In genomic region chr1:11680270-11681070, GRCh38 we compare ENCODE assay signal across 8 cellular contexts. TPM values are rescaled to one million over a fixed set of nuclear protein-coding genes. Genes with fewer than 3 reads are reported as not detected.
A peak's percentile ranks its signal among the peaks of the same experiment; 100 is the strongest.
DNase-seq lines count a peak whose midpoint lies in the region; ATAC-seq and TF ChIP-seq lines count a peak whose summit lies in the region.

No MANE protein-coding gene starts in this region.

- H3K79me2 ChIP-seq in OCI-LY7 (ENCODE audit: insufficient read depth, low read depth, low read length): no peaks in the 10 kb centered on the region

- peak overlapping the region; percentile 96; the same call in 1 of the 2 replicates for H2AFZ ChIP-seq in OCI-LY7 (ENCODE audit: low read length)

- ATAC-seq in HG02588 (IDR thresholded peaks at IDR 0.05; ENCODE audit: unreplicated experiment): peak; percentile 26
- ATAC-seq in effector memory CD8-positive, alpha-beta T cell (replicated peaks): peak; percentile 3
- ATAC-seq in naive B cell (ENCODE audit: low read depth in 2 of 2): peak; percentile 6 to 9

- no peaks in the 10 kb centered on the region for H3K9me3 Mint-ChIP-seq in effector memory CD8-positive, alpha-beta T cell
- no peaks in the 10 kb centered on the region for H3K9me3 Mint-ChIP-seq in naive B cell

- DNase-seq in NCI-H748 (lab: John Stamatoyannopoulos, UW; ENCODE audit: unreplicated experiment): peak; percentile 59
- DNase-seq in NCI-H748 treated with DMSO at 0.1 percent for 48 hours (lab: John Stamatoyannopoulos, UW): no peak
- DNase-seq in OCI-LY7 (ENCODE audit: low spot score): peak; percentile 19
- DNase-seq in effector memory CD8-positive, alpha-beta T cell: no peak
- no peak for DNase-seq in naive B cell
- DNase-seq in NCI-H2081 treated with DMSO at 0.1 percent for 48 hours (lab: John Stamatoyannopoulos, UW): no peak
- no peak for DNase-seq in germinal center (ENCODE audit: low spot score)

- POLR2A ChIA-PET in OCI-LY7 (lab: Charles Lee): interaction anchor here (0.6 to 2.2 kb wide), 3 partner anchors 27 to 360 kb away, joined by 4 to 16 read pairs (median 6); partner anchors contain the start of gene FBXO2

- TF ChIP-seq CTCF in OCI-LY7 (conservative IDR thresholded peaks at IDR 0.05; ENCODE audit: low read length): no peak

- no peaks in the 10 kb centered on the region for H3K9me3 ChIP-seq in OCI-LY7 (ENCODE audit: low read length)

- H3K36me3 ChIP-seq in OCI-LY7 (ENCODE audit: insufficient read depth, low read length): peaks cover 25% of the 10 kb centered on the region; the same call in 1 of the 2 replicates

- H3K27ac ChIP-seq in OCI-LY7 (ENCODE audit: low read depth, low read length, poor library complexity, severe bottlenecking): peak overlapping the region; percentile 95

- H4K20me1 ChIP-seq in OCI-LY7 (ENCODE audit: insufficient read depth, low read length): no peaks in the 10 kb centered on the region

- H3K4me3 Mint-ChIP-seq in effector memory CD8-positive, alpha-beta T cell: peak overlapping the region; percentile 82 to 86
- H3K4me3 Mint-ChIP-seq in naive B cell: peak overlapping the region; percentile 85 to 98 (median 92)

- peaks cover 4% of the 10 kb centered on the region for H3K36me3 Mint-ChIP-seq in effector memory CD8-positive, alpha-beta T cell (ENCODE audit: insufficient read depth)
- H3K36me3 Mint-ChIP-seq in naive B cell: no peaks in the 10 kb centered on the region

- H3K4me1 ChIP-seq in OCI-LY7 (ENCODE audit: insufficient read depth, low read length, poor library complexity, severe bottlenecking): peaks cover 27% of the 10 kb centered on the region

- CTCF ChIA-PET in OCI-LY7 (lab: Charles Lee; ENCODE audit: unreplicated experiment): no interaction called here

- H3K9me2 ChIP-seq in OCI-LY7 (ENCODE audit: insufficient read depth, low read length): no peaks in the 10 kb centered on the region

- BruUV-seq in OCI-LY7 (replicated peaks; lab: Mats Ljungman, UMichigan): no TSS peak

- peak overlapping the region; percentile 96 for H3K4me2 ChIP-seq in OCI-LY7 (ENCODE audit: low read length)

- peak overlapping the region in 1 of 2 donors; percentile 76 for H3K27ac Mint-ChIP-seq in effector memory CD8-positive, alpha-beta T cell
- H3K27ac Mint-ChIP-seq in naive B cell: peak overlapping the region in 2 of 6 donors; percentile 47

- intact Hi-C loops in OCI-LY7 (cut with micrococcal nuclease; ENCODE audit: unreplicated experiment): loop anchor here (5.0 kb wide), 1 partner anchor 37 kb away; no protein-coding TSS in a partner anchor

- H3K27me3 Mint-ChIP-seq in effector memory CD8-positive, alpha-beta T cell: peaks cover 0 to 14% of the 10 kb centered on the region in 2 donors
- no peaks in the 10 kb centered on the region for H3K27me3 Mint-ChIP-seq in naive B cell

- H3K4me3 ChIP-seq in OCI-LY7 (ENCODE audit: low read depth, low read length, poor library complexity, severe bottlenecking): peak overlapping the region; percentile 86

- peaks cover 6% of the 10 kb centered on the region in 2 donors for H3K4me1 Mint-ChIP-seq in effector memory CD8-positive, alpha-beta T cell (ENCODE audit: low read depth in 2 of 2)
- H3K4me1 Mint-ChIP-seq in naive B cell: peaks cover 13 to 33% (median 27%) of the 10 kb centered on the region in 3 donors

RNA-seq across cellular contexts. Expression of gene MAD2L2, which starts 0.5 kb away (rescaled TPM):
- total RNA-seq in OCI-LY7 (2014; rRNA removed; shearing (Covaris generic)): 121 and 144 TPM in 2 replicates
- total RNA-seq in OCI-LY7 (2022): 89.7 and 97.8 TPM in 2 replicates
- polyA plus RNA-seq in naive B cell (ENCODE audit: low read depth in 6 of 6): 10 to 100 TPM; 43.6 to 75.4 (median 56.2) TPM

RNA-seq across cellular contexts. Expression of gene DRAXIN, which starts 11.0 kb away (rescaled TPM):
- total RNA-seq in OCI-LY7 (2014; rRNA removed; shearing (Covaris generic)): 0.05 and 0.19 TPM in 2 replicates
- 0.11 and 0.15 TPM in 2 replicates for total RNA-seq in OCI-LY7 (2022)
- under 1 TPM in 5 of 6 donors, not detected in 1; 0.04 to 0.09 (median 0.09) TPM for polyA plus RNA-seq in naive B cell (ENCODE audit: low read depth in 6 of 6)

RNA-seq across cellular contexts. Expression of gene FBXO6, which starts 16.5 kb away (rescaled TPM):
- 0.38 and 0.57 TPM in 2 replicates for total RNA-seq in OCI-LY7 (2014; rRNA removed; shearing (Covaris generic))
- total RNA-seq in OCI-LY7 (2022): 1.4 and 1.7 TPM in 2 replicates
- polyA plus RNA-seq in naive B cell (ENCODE audit: low read depth in 6 of 6): 10 to 100 TPM; 14.1 to 28.6 (median 17.8) TPM

RNA-seq across cellular contexts. Expression of gene FBXO44, which starts 25.8 kb away (rescaled TPM):
- total RNA-seq in OCI-LY7 (2014; rRNA removed; shearing (Covaris generic)): 11.4 and 16.2 TPM in 2 replicates
- 16.4 and 20.8 TPM in 2 replicates for total RNA-seq in OCI-LY7 (2022)
- polyA plus RNA-seq in naive B cell (ENCODE audit: low read depth in 6 of 6): 10 to 100 TPM in 4 of 6 donors, 1 to 10 TPM in 2; 7.0 to 15.2 (median 11.2) TPM

RNA-seq across cellular contexts. Expression of gene FBXO2, which starts 26.2 kb away (rescaled TPM):
- total RNA-seq in OCI-LY7 (2014; rRNA removed; shearing (Covaris generic)): 1.8 and 2.7 TPM in 2 replicates
- 6.0 and 6.1 TPM in 2 replicates for total RNA-seq in OCI-LY7 (2022)
- polyA plus RNA-seq in naive B cell (ENCODE audit: low read depth in 6 of 6): 1 to 10 TPM; 5.8 to 10.0 (median 6.6) TPM

Comparison
In these comparisons a context has a peak if more than half of its experiments do, and no peak if none do; other contexts are left out.
1. DNase-seq: peak in NCI-H748 (single experiment) and OCI-LY7 (single experiment); none in NCI-H748 treated with DMSO at 0.1 percent for 48 hours (single experiment), effector memory CD8-positive, alpha-beta T cell (0 of 3), naive B cell (single experiment), NCI-H2081 treated with DMSO at 0.1 percent for 48 hours (single experiment) and germinal center (single experiment).
2. Peak in every context shown above with its lines, with median percentiles within 50 percentile points of each other: ATAC-seq.